In genomic region chr17:38982858-38983746, GRCh38 we compare ENCODE assay signal across 8 cellular contexts. TPM values are rescaled to one million over a fixed set of nuclear protein-coding genes. Genes with fewer than 3 reads are reported as not detected.
DNase-seq lines count a peak whose midpoint lies in the region; ATAC-seq and TF ChIP-seq lines count a peak whose summit lies in the region.

No MANE protein-coding gene starts in this region.

- POLR2A ChIA-PET in AG04449 (lab: Yijun Ruan, JAX) = interaction anchor here (0.7 to 1.7 kb wide), 4 partner anchors 16 to 170 kb away, joined by 3 to 9 read pairs (median 3); partner anchors contain the start of gene FBXO47

- H3K9me3 Mint-ChIP-seq in chondrocyte (ENCODE audit: low read depth) = no peaks in the 10 kb centered on the region

- ATAC-seq in left lobe of liver (peak; percentile 86), GM21423 (IDR thresholded peaks at IDR 0.05; ENCODE audit: unreplicated experiment) (no peak)

- H3K27ac Mint-ChIP-seq in chondrocyte (ENCODE audit: unreplicated experiment) = peak overlapping the region; percentile 81

- H3K4me1 Mint-ChIP-seq in chondrocyte (ENCODE audit: low read depth) = peaks cover 31% of the 10 kb centered on the region

- H3K4me3 ChIP-seq in AG04449 (ENCODE audit: low read depth, low read length) = no peak overlapping the region

- CTCF ChIA-PET in AG04449 (lab: Yijun Ruan, JAX) = interaction anchor here (0.6 to 11.9 kb wide), 78 partner anchors 9 to 266 kb away, joined by 3 to 382 read pairs (median 4); partner anchors contain the start of genes ARL5C, CACNB1, LASP1NB and PLXDC1

- DNase-seq in AG04449 (ENCODE audit: low read depth, low spot score) = no peak
- peak; percentile 87 for DNase-seq in NCI-H1694 treated with DMSO at 0.1 percent for 48 hours (lab: John Stamatoyannopoulos, UW)
- DNase-seq in SW480 (ENCODE audit: low spot score) = peak; percentile 70
- DNase-seq in chondrocyte (ENCODE audit: low spot score) = no peak
- DNase-seq in left lobe of liver (ENCODE audit: low spot score) = no peak
- DNase-seq in superior temporal gyrus (ENCODE audit: extremely low spot score) = peak; percentile 87

- no peak overlapping the region for H3K4me3 Mint-ChIP-seq in chondrocyte (ENCODE audit: unreplicated experiment)

- H3K36me3 Mint-ChIP-seq in chondrocyte (ENCODE audit: low read depth) = no peaks in the 10 kb centered on the region

- no peaks in the 10 kb centered on the region for H3K27me3 Mint-ChIP-seq in chondrocyte (ENCODE audit: low read depth)

- TF ChIP-seq CTCF in AG04449 (IDR thresholded peaks at IDR 0.05; ENCODE audit: insufficient read depth, low read length, missing control alignments) = peak; percentile 64
- peak; percentile 14 for TF ChIP-seq CTCF in GM12801 (IDR thresholded peaks at IDR 0.05; ENCODE audit: extremely low read depth, insufficient read length)
- TF ChIP-seq CTCF in chondrocyte (IDR thresholded peaks at IDR 0.05) = peak; percentile 93

RNA-seq across cellular contexts. Expression of gene FBXO47, which starts 15.9 kb away (rescaled TPM):
- total RNA-seq in chondrocyte (not detected in 3 replicates), left lobe of liver (0.08 TPM)

Comparison
In these comparisons a context has a peak if more than half of its experiments do, and no peak if none do; other contexts are left out.
1. DNase-seq: peak in NCI-H1694 treated with DMSO at 0.1 percent for 48 hours (single experiment), SW480 (single experiment) and superior temporal gyrus (single experiment); none in AG04449 (single experiment), chondrocyte (single experiment) and left lobe of liver (single experiment).
2. CTCF ChIP-seq: peak in every context shown above with its lines; median percentile 93 in chondrocyte; 64 in AG04449; 14 in GM12801.